Comparison of ENCODE assay signal across 8 cellular contexts in the genomic region with DNA sequence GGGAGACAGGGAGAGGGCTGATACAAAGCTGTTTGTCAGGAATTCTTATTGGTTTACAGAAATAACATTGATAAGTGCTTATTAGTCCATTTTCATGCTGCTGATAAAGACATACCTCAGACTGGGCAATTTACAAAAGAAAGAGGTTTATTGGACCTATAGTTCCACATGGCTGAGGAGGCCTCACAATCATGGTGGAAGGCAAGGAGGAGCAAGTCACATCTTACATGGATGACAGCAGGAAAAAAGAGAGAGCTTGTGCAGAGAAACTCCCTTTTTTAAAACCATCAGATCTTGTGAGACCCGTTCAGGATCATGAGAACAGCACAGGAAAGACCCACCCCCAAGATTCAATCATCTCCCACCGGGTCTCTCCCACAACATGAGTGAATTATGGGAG. TPM values are rescaled to one million over a fixed set of nuclear protein-coding genes. Genes with fewer than 3 reads are reported as not detected.
A peak's percentile ranks its signal among the peaks of the same experiment; 100 is the strongest.
DNase-seq lines count a peak whose midpoint lies in the region; ATAC-seq, FAIRE-seq and TF ChIP-seq lines count a peak whose summit lies in the region.
"Not testable (repeated sequence)": the region's sequence is repeated elsewhere in the genome, so short reads cannot be mapped to it uniquely, and the experiment has no call there.
"Had no signal": no experiment of that assay in that cellular context is flagged by ENCODE, and none has a peak within 500 bp of the region (broad histone marks: within the 10 kb centered on the region; RNA-seq: fewer than 3 reads in every experiment).

No MANE protein-coding gene starts in this region.

- not testable (repeated sequence) for H3K79me2 ChIP-seq in HepG2 (ENCODE audit: insufficient read depth, low read length)

- peak overlapping the region; percentile 5 for H2AFZ ChIP-seq in HepG2 (ENCODE audit: low read length)

- TF ChIP-seq CTCF in coronary artery (IDR thresholded peaks at IDR 0.05); HepG2 (CRISPR knock-in tag; IDR thresholded peaks at IDR 0.05); nephron (IDR thresholded peaks at IDR 0.05; ENCODE audit: unreplicated experiment in 3 of 3): not testable (repeated sequence)

- not testable (repeated sequence) for H3K27me3 ChIP-seq in CD4-positive, alpha-beta memory T cell (ENCODE audit: insufficient read depth, low read length); HepG2 (ENCODE audit: control insufficient read depth in 1 of 2, insufficient read depth in 2 of 2, low read length in 2 of 2)

- ATAC-seq in T-cell (replicated peaks in 1 of 4); HepG2: not testable (repeated sequence)

- H3K9ac ChIP-seq in HepG2 (ENCODE audit: insufficient read depth, low read depth, low read length), result not testable (repeated sequence)

- POLR2A ChIA-PET in CD4-positive, alpha-beta memory T cell (lab: Charles Lee; ENCODE audit: partially characterized antibody), result interaction anchor here (1.1 to 2.4 kb wide), 3 partner anchors 8 to 55 kb away, joined by 4 to 15 read pairs (median 4); a partner anchor contains a TSS
- POLR2A ChIA-PET in T-cell (lab: Charles Lee), result not testable (repeated sequence)
- POLR2A ChIA-PET in HepG2 (lab: Yijun Ruan, JAX), result interaction anchor here (1.5 to 1.9 kb wide), 2 partner anchors 48 to 95 kb away, joined by 4 to 8 read pairs; no protein-coding TSS in a partner anchor

- H4K20me1 ChIP-seq in HepG2 (ENCODE audit: insufficient read depth, low read length), result not testable (repeated sequence)

- CTCF ChIA-PET in CD4-positive, alpha-beta memory T cell (lab: Charles Lee; ENCODE audit: partially characterized antibody), result interaction anchor here (0.9 to 2.0 kb wide), 3 partner anchors 9 to 134 kb away, joined by 3 to 4 read pairs (median 3); no protein-coding TSS in a partner anchor
- CTCF ChIA-PET in T-cell (lab: Charles Lee); HepG2 (lab: Yijun Ruan, JAX; ENCODE audit: low intra/inter-chr PET ratio, low total read pairs): not testable (repeated sequence)

- not testable (repeated sequence) for H3K36me3 Mint-ChIP-seq in CD4-positive, alpha-beta memory T cell; T-cell; activated naive CD4-positive, alpha-beta T cell treated with anti-CD3 and anti-CD28 coated beads, Interleukin-2, amount 50 U/mL, for 24 hours; nephron (ENCODE audit: low read depth)

- H3K4me1 Mint-ChIP-seq in CD4-positive, alpha-beta memory T cell, result peaks cover 7 to 24% (median 14%) of the 10 kb centered on the region in 4 donors
- peaks cover 19 to 27% (median 20%) of the 10 kb centered on the region in 3 donors for H3K4me1 Mint-ChIP-seq in T-cell
- peaks cover 18% of the 10 kb centered on the region for H3K4me1 Mint-ChIP-seq in activated naive CD4-positive, alpha-beta T cell treated with anti-CD3 and anti-CD28 coated beads, Interleukin-2, amount 50 U/mL, for 24 hours
- not testable (repeated sequence) for H3K4me1 Mint-ChIP-seq in nephron

- not testable (repeated sequence) for H3K4me3 Mint-ChIP-seq in CD4-positive, alpha-beta memory T cell; T-cell; activated naive CD4-positive, alpha-beta T cell treated with anti-CD3 and anti-CD28 coated beads, Interleukin-2, amount 50 U/mL, for 24 hours
- H3K4me3 Mint-ChIP-seq in nephron, result peak overlapping the region in 2 of 3 experiments; percentile 50 to 52

- not testable (repeated sequence) for TF ChIP-seq POLR2A in HepG2 (IDR thresholded peaks at IDR 0.05; ENCODE audit: insufficient read depth in 1 of 2, low read depth in 2 of 2, low read length in 2 of 2)

- not testable (repeated sequence) for H3K36me3 ChIP-seq in CD4-positive, alpha-beta memory T cell (ENCODE audit: insufficient read depth, low read length); HepG2 (replicated peaks in 1 of 2; ENCODE audit: control insufficient read depth in 1 of 2, insufficient read depth in 2 of 2, low read length in 2 of 2)

- TF ChIP-seq RAD21 in HepG2 (CRISPR knock-in tag; IDR thresholded peaks at IDR 0.05), result not testable (repeated sequence)

- H3K4me3 ChIP-seq in CD4-positive, alpha-beta memory T cell (ENCODE audit: low read length in 2 of 2); coronary artery; HepG2 (replicated peaks in 1 of 3; ENCODE audit: insufficient read depth in 1 of 3, low read depth in 2 of 3, low read length in 3 of 3): not testable (repeated sequence)

- H3K4me2 ChIP-seq in HepG2 (ENCODE audit: low read depth, low read length), result not testable (repeated sequence)

- peak overlapping the region in 6 of 7 donors; percentile 1 to 86 (median 50) for H3K27ac Mint-ChIP-seq in CD4-positive, alpha-beta memory T cell
- peak overlapping the region; percentile 23 to 34 for H3K27ac Mint-ChIP-seq in T-cell
- H3K27ac Mint-ChIP-seq in activated naive CD4-positive, alpha-beta T cell treated with anti-CD3 and anti-CD28 coated beads, Interleukin-2, amount 50 U/mL, for 24 hours, result peak overlapping the region; percentile 43
- H3K27ac Mint-ChIP-seq in nephron, result peak overlapping the region in 1 of 3 experiments; percentile 5

- BruUV-seq in HepG2 (replicated peaks; lab: Mats Ljungman, UMichigan), result not testable (repeated sequence)

- TF ChIP-seq EP300 in HepG2 (IDR thresholded peaks at IDR 0.05; ENCODE audit: low read depth in 2 of 2, low read length in 2 of 2); HepG2 (CRISPR knock-in tag; IDR thresholded peaks at IDR 0.05; ENCODE audit: borderline replicate concordance): not testable (repeated sequence)

- not testable (repeated sequence) for DNase-seq in CD4-positive, alpha-beta memory T cell; T-cell; HepG2 (ENCODE audit: low spot score)
- peak; percentile 4 for DNase-seq in activated CD4-positive, alpha-beta T cell treated with anti-CD3 and anti-CD28 coated beads for 1 hour
- DNase-seq in coronary artery (ENCODE audit: low spot score), result peak; percentile 47

- H3K27me3 Mint-ChIP-seq in CD4-positive, alpha-beta memory T cell; T-cell; activated naive CD4-positive, alpha-beta T cell treated with anti-CD3 and anti-CD28 coated beads, Interleukin-2, amount 50 U/mL, for 24 hours; nephron (ENCODE audit: low read depth): not testable (repeated sequence)

- intact Hi-C loops in CD4-positive, alpha-beta memory T cell (cut with micrococcal nuclease), result not testable (repeated sequence)
- intact Hi-C loops in HepG2 (cut with micrococcal nuclease; ENCODE audit: unreplicated experiment), result loop anchor here (5.0 kb wide), 1 partner anchor 50 kb away; no protein-coding TSS in a partner anchor

- H3K4me1 ChIP-seq in CD4-positive, alpha-beta memory T cell (ENCODE audit: insufficient read depth, low read length), result not testable (repeated sequence)
- peaks cover 12% of the 10 kb centered on the region for H3K4me1 ChIP-seq in HepG2 (ENCODE audit: insufficient read depth, low read length)

- 0% methylated on average over 2 of the region's 2 CpGs for WGBS in HepG2 (ENCODE audit: low lambda C conversion rate)

- in situ Hi-C loops in HepG2 (cut with HindIII; ENCODE audit: extremely low pct_ligation_motif_present, low pct_unique_long_range_greater_than_20kb), result not testable (repeated sequence)

- H3K9me3 Mint-ChIP-seq in CD4-positive, alpha-beta memory T cell, result peaks cover 0 to 27% (median 17%) of the 10 kb centered on the region in 8 donors
- peaks cover 7 to 33% (median 17%) of the 10 kb centered on the region in 3 donors for H3K9me3 Mint-ChIP-seq in T-cell
- peaks cover 14% of the 10 kb centered on the region for H3K9me3 Mint-ChIP-seq in activated naive CD4-positive, alpha-beta T cell treated with anti-CD3 and anti-CD28 coated beads, Interleukin-2, amount 50 U/mL, for 24 hours
- H3K9me3 Mint-ChIP-seq in nephron, result peaks cover 25% of the 10 kb centered on the region

- FAIRE-seq in HepG2 (lab: Jason Lieb, UNC), result not testable (repeated sequence)

- not testable (repeated sequence) for H3K9me3 ChIP-seq in CD4-positive, alpha-beta memory T cell (ENCODE audit: control insufficient read depth in 1 of 2, low read length in 2 of 2); HepG2 (ENCODE audit: low read length)

- H3K27ac ChIP-seq in CD4-positive, alpha-beta memory T cell (ENCODE audit: low read depth, low read length); coronary artery; HepG2 (ENCODE audit: extremely low read length, insufficient read depth, low read length): not testable (repeated sequence)

RNA-seq across cellular contexts. Expression of a gene that starts 8.5 kb away (rescaled TPM):
- total RNA-seq in CD4-positive, alpha-beta memory T cell, result 10 to 100 TPM; 73.7 to 75.3 TPM
- 10 to 100 TPM; 47.8 to 80.6 TPM for polyA plus RNA-seq in CD4-positive, alpha-beta memory T cell
- total RNA-seq in T-cell (10 to 100 TPM; 55.2 to 82.5 (median 68.7) TPM), HepG2 (2016; rRNA removed; fragmentation: Illumina TruSeq; extraction: Trizol) (5.8 and 6.5 TPM in 2 replicates)
- 0.91 and 1.5 TPM in 2 replicates for total RNA-seq in HepG2 (2016; cell fraction: cytosol; rRNA removed; fragmentation: Illumina TruSeq; extraction: Trizol; ENCODE audit: low read depth)
- 4.7 and 6.3 TPM in 2 replicates for total RNA-seq in HepG2 (2016; cell fraction: insoluble cytoplasmic fraction; rRNA removed; fragmentation: Illumina TruSeq; extraction: Trizol)
- total RNA-seq in HepG2 (2016; cell fraction: membrane; rRNA removed; fragmentation: Illumina TruSeq; extraction: Trizol), result 2.0 and 2.5 TPM in 2 replicates
- 5.1 and 6.0 TPM in 2 replicates for total RNA-seq in HepG2 (2016; cell fraction: nucleus; rRNA removed; fragmentation: Illumina TruSeq; extraction: Trizol)
- 2.6 and 4.1 TPM in 2 replicates for polyA plus RNA-seq in HepG2 (2011; rRNA removed)
- 1.9 and 3.3 TPM in 2 replicates for polyA plus RNA-seq in HepG2 (2011; cell fraction: cytosol; rRNA removed)
- 10.6 and 13.3 TPM in 2 replicates for polyA plus RNA-seq in HepG2 (2011; cell fraction: nucleus; rRNA removed)
- 3.1 and 3.2 TPM in 2 replicates for polyA plus RNA-seq in HepG2 (2012)
- polyA plus RNA-seq in HepG2 (2016; cell fraction: cytosol; fragmentation: Illumina TruSeq; extraction: Trizol; ENCODE audit: low read depth), result 0.67 and 0.69 TPM in 2 replicates
- 4.3 and 4.6 TPM in 2 replicates for polyA plus RNA-seq in HepG2 (2016; cell fraction: insoluble cytoplasmic fraction; fragmentation: Illumina TruSeq; extraction: Trizol; ENCODE audit: low read depth)
- 1.1 and 1.5 TPM in 2 replicates for polyA plus RNA-seq in HepG2 (2016; cell fraction: membrane; fragmentation: Illumina TruSeq; extraction: Trizol; ENCODE audit: low read depth)
- polyA plus RNA-seq in HepG2 (2016; cell fraction: nucleus; fragmentation: Illumina TruSeq; extraction: Trizol; ENCODE audit: insufficient read depth, low read depth), result 6.6 and 7.4 TPM in 2 replicates
- polyA minus RNA-seq in HepG2 (2011; rRNA and poly(A)+ RNA removed; ENCODE audit: low replicate concordance), result 6.7 and 7.0 TPM in 2 replicates
- polyA minus RNA-seq in HepG2 (2011; cell fraction: cytosol; rRNA and poly(A)+ RNA removed), result 2.9 and 4.3 TPM in 2 replicates
- polyA minus RNA-seq in HepG2 (2011; cell fraction: nucleus; rRNA and poly(A)+ RNA removed), result 8.6 and 13.1 TPM in 2 replicates

RNA-seq across cellular contexts. Expression of a gene that starts 55.7 kb away (rescaled TPM):
- total RNA-seq in CD4-positive, alpha-beta memory T cell, result 100 to 1,000 TPM in 1 of 2 experiments, 10 to 100 TPM in 1; 98.7 to 107 TPM
- 10 to 100 TPM; 29.6 to 46.9 TPM for polyA plus RNA-seq in CD4-positive, alpha-beta memory T cell
- total RNA-seq in T-cell (100 to 1,000 TPM in 1 of 5 donors, 10 to 100 TPM in 4; 77.7 to 103 (median 81.8) TPM), HepG2 (2016; rRNA removed; fragmentation: Illumina TruSeq; extraction: Trizol) (35.7 and 46.9 TPM in 2 replicates)
- total RNA-seq in HepG2 (2016; cell fraction: cytosol; rRNA removed; fragmentation: Illumina TruSeq; extraction: Trizol; ENCODE audit: low read depth), result 13.1 and 13.9 TPM in 2 replicates
- 36.0 and 40.4 TPM in 2 replicates for total RNA-seq in HepG2 (2016; cell fraction: insoluble cytoplasmic fraction; rRNA removed; fragmentation: Illumina TruSeq; extraction: Trizol)
- 49.7 and 53.9 TPM in 2 replicates for total RNA-seq in HepG2 (2016; cell fraction: membrane; rRNA removed; fragmentation: Illumina TruSeq; extraction: Trizol)
- total RNA-seq in HepG2 (2016; cell fraction: nucleus; rRNA removed; fragmentation: Illumina TruSeq; extraction: Trizol), result 22.1 and 28.5 TPM in 2 replicates
- 24.0 and 26.3 TPM in 2 replicates for polyA plus RNA-seq in HepG2 (2011; rRNA removed)
- 19.7 and 23.1 TPM in 2 replicates for polyA plus RNA-seq in HepG2 (2011; cell fraction: cytosol; rRNA removed)
- polyA plus RNA-seq in HepG2 (2011; cell fraction: nucleus; rRNA removed), result 20.8 and 25.8 TPM in 2 replicates
- polyA plus RNA-seq in HepG2 (2012), result 21.5 and 22.7 TPM in 2 replicates
- 15.4 and 17.8 TPM in 2 replicates for polyA plus RNA-seq in HepG2 (2016; cell fraction: cytosol; fragmentation: Illumina TruSeq; extraction: Trizol; ENCODE audit: low read depth)
- 34.6 and 40.6 TPM in 2 replicates for polyA plus RNA-seq in HepG2 (2016; cell fraction: insoluble cytoplasmic fraction; fragmentation: Illumina TruSeq; extraction: Trizol; ENCODE audit: low read depth)
- 37.5 and 39.1 TPM in 2 replicates for polyA plus RNA-seq in HepG2 (2016; cell fraction: membrane; fragmentation: Illumina TruSeq; extraction: Trizol; ENCODE audit: low read depth)
- polyA plus RNA-seq in HepG2 (2016; cell fraction: nucleus; fragmentation: Illumina TruSeq; extraction: Trizol; ENCODE audit: insufficient read depth, low read depth), result 26.6 and 29.1 TPM in 2 replicates
- 0.21 and 25.1 TPM in 2 replicates for polyA minus RNA-seq in HepG2 (2011; rRNA and poly(A)+ RNA removed; ENCODE audit: low replicate concordance)
- polyA minus RNA-seq in HepG2 (2011; cell fraction: cytosol; rRNA and poly(A)+ RNA removed), result 15.5 and 16.9 TPM in 2 replicates
- 45.6 and 52.1 TPM in 2 replicates for polyA minus RNA-seq in HepG2 (2011; cell fraction: nucleus; rRNA and poly(A)+ RNA removed)
- total RNA-seq: A673 had no signal

Comparison
In these comparisons a context has a peak if more than half of its experiments do, and no peak if none do; other contexts are left out.
1. RNA of a gene that starts 8.5 kb away (total RNA-seq): 73.7 to 75.3 TPM in CD4-positive, alpha-beta memory T cell and 55.2 to 82.5 TPM in T-cell; 0.91 to 6.5 TPM in HepG2; every median in the first group is over 4 times any median in the second.